Comparison of ENCODE assay signal across 8 cellular contexts in the genomic region with DNA sequence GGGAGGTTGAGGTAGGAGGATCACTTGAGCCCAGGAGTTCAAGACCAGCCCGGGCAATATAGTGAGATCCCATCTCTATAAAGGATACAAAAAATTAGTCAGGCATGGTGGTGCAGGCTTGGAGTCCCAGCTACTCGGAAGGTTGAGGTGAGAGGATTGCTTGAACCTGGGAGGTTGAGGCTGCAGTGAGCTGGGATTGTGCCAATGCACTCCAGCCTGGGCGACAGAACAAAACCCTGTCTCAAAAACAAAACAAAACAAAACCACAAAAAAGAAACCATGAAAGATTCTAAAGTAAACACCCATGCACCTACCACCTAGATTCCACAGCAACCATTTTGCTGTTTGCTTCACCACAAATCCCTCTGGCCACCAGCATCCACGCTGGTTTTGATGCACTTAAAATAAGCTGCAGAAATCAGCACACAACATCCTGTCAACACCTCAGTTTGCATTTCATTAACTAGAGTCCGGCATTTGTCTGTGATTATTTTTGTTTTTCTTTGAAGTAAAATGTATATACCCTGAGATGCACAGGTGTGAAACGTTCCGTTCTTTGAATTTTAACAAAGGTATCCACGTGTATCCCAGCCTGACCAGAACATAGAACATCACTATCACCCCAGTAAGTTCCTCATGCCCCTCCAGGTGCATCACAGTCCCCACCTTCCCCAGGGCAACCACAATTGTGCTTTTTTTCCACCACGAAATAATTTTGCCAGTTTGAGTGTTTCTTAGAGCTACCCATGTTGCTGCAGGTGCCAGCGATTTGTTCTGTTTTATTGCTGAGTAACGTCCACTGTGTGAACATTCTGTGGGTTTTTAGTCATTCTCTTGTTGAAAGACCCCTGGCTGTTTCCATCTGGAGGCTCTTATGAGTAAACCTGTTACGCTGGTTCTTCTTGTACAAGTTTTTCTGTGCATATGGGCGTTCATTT.
DNase-seq lines count a peak whose midpoint lies in the region; TF ChIP-seq lines count a peak whose summit lies in the region.

No MANE protein-coding gene starts in this region.

- BruUV-seq in Caco-2 (replicated peaks; lab: Mats Ljungman, UMichigan), result no TSS peak

- DNase-seq in Caco-2 (no peak), NCI-H345 (lab: John Stamatoyannopoulos, UW) (peak; percentile 16), myocyte (ENCODE audit: low read depth) (peak; percentile 79), prostate gland (ENCODE audit: low spot score) (no peak), NCI-H2227 treated with DMSO at 0.1 percent for 48 hours (lab: John Stamatoyannopoulos, UW) (no peak), amniotic stem cell (lab: John Stamatoyannopoulos, UW) (no peak), A172 (ENCODE audit: low spot score) (no peak)
- DNase-seq in activated naive CD8-positive, alpha-beta T cell treated with anti-CD3 and anti-CD28 coated beads for 36 hours, result peak; percentile 45

- no peak overlapping the region for H3K4me3 Mint-ChIP-seq in Caco-2 (ENCODE audit: unreplicated experiment)
- peak overlapping the region; percentile 56 for H3K4me3 Mint-ChIP-seq in activated naive CD8-positive, alpha-beta T cell treated with anti-CD3 and anti-CD28 coated beads for 36 hours

- no peak for TF ChIP-seq CTCF in Caco-2 (IDR thresholded peaks at IDR 0.05; ENCODE audit: insufficient read depth in 1 of 2, low read depth in 1 of 2, low read length in 1 of 2, severe bottlenecking in 1 of 2, unreplicated experiment in 1 of 2)
- TF ChIP-seq CTCF in prostate gland (IDR thresholded peaks at IDR 0.05), result no peak

- peaks cover 40% of the 10 kb centered on the region for H3K36me3 Mint-ChIP-seq in Caco-2 (ENCODE audit: insufficient read depth, unreplicated experiment)
- H3K36me3 Mint-ChIP-seq in activated naive CD8-positive, alpha-beta T cell treated with anti-CD3 and anti-CD28 coated beads for 36 hours, result peaks cover 15% of the 10 kb centered on the region

- H3K36me3 ChIP-seq in Caco-2 (ENCODE audit: control insufficient read depth, insufficient read depth, low read length), result no peaks in the 10 kb centered on the region; the same call in 1 of the 2 replicates
- H3K36me3 ChIP-seq in prostate gland, result no peaks in the 10 kb centered on the region

- no peak overlapping the region for H3K4me3 ChIP-seq in Caco-2 (ENCODE audit: low read depth, low read length)
- no peak overlapping the region for H3K4me3 ChIP-seq in prostate gland

- WGBS in prostate gland, result 64% methylated on average over 13 of the region's 13 CpGs

- CTCF ChIA-PET in Caco-2 (lab: Charles Lee), result interaction anchor here (0.6 to 3.4 kb wide), 6 partner anchors 10 to 1677 kb away, joined by 3 to 20 read pairs (median 6); a partner anchor contains a TSS

- no peaks in the 10 kb centered on the region for H3K27me3 Mint-ChIP-seq in Caco-2 (ENCODE audit: insufficient read depth, unreplicated experiment)
- H3K27me3 Mint-ChIP-seq in activated naive CD8-positive, alpha-beta T cell treated with anti-CD3 and anti-CD28 coated beads for 36 hours, result no peaks in the 10 kb centered on the region

- peak overlapping the region; percentile 56 for H3K27ac Mint-ChIP-seq in Caco-2 (ENCODE audit: unreplicated experiment)
- peak overlapping the region; percentile 81 for H3K27ac Mint-ChIP-seq in activated naive CD8-positive, alpha-beta T cell treated with anti-CD3 and anti-CD28 coated beads for 36 hours

- H3K27me3 ChIP-seq in Caco-2 (replicated peaks; ENCODE audit: control insufficient read depth, insufficient read depth, low read length) (no peaks in the 10 kb centered on the region), prostate gland (replicated peaks; ENCODE audit: insufficient read depth) (no peaks in the 10 kb centered on the region)

- H3K4me1 Mint-ChIP-seq in Caco-2 (ENCODE audit: low read depth, unreplicated experiment), result peaks cover 33% of the 10 kb centered on the region
- H3K4me1 Mint-ChIP-seq in activated naive CD8-positive, alpha-beta T cell treated with anti-CD3 and anti-CD28 coated beads for 36 hours, result peaks cover 34% of the 10 kb centered on the region

- H3K27ac ChIP-seq in prostate gland, result peak overlapping the region in 1 of 2 donors; percentile 32

- intact Hi-C loops in Caco-2 (cut with micrococcal nuclease; ENCODE audit: unreplicated experiment), result loop anchor here (5.0 kb wide), 1 partner anchor 60 kb away; no protein-coding TSS in a partner anchor
- intact Hi-C loops in prostate gland (cut with DNase I), result loop anchor here (5.0 kb wide), 2 partner anchors 40 to 95 kb away; no protein-coding TSS in a partner anchor

- POLR2A ChIA-PET in Caco-2 (lab: Charles Lee), result no interaction called here

- H3K4me1 ChIP-seq in Caco-2 (peaks cover 15% of the 10 kb centered on the region), prostate gland (replicated peaks) (no peaks in the 10 kb centered on the region)

- H3K9me3 ChIP-seq in Caco-2, result peaks cover 5% of the 10 kb centered on the region; the same call in 1 of the 2 replicates
- no peaks in the 10 kb centered on the region for H3K9me3 ChIP-seq in prostate gland

- H3K9me3 Mint-ChIP-seq in Caco-2 (ENCODE audit: unreplicated experiment), result peaks cover 9% of the 10 kb centered on the region
- peaks cover 9% of the 10 kb centered on the region for H3K9me3 Mint-ChIP-seq in activated naive CD8-positive, alpha-beta T cell treated with anti-CD3 and anti-CD28 coated beads for 36 hours

- no peak for TF ChIP-seq POLR2A in prostate gland (IDR thresholded peaks at IDR 0.05)

Comparison
In these comparisons a context has a peak if more than half of its experiments do, and no peak if none do; other contexts are left out.
1. DNase-seq: peak in NCI-H345 (single experiment), activated naive CD8-positive, alpha-beta T cell treated with anti-CD3 and anti-CD28 coated beads for 36 hours (single experiment) and myocyte (single experiment); none in Caco-2 (0 of 2), prostate gland (single experiment), NCI-H2227 treated with DMSO at 0.1 percent for 48 hours (single experiment), amniotic stem cell (single experiment) and A172 (single experiment).